Comparison of ENCODE assay signal across 14 cellular contexts in the genomic region with DNA sequence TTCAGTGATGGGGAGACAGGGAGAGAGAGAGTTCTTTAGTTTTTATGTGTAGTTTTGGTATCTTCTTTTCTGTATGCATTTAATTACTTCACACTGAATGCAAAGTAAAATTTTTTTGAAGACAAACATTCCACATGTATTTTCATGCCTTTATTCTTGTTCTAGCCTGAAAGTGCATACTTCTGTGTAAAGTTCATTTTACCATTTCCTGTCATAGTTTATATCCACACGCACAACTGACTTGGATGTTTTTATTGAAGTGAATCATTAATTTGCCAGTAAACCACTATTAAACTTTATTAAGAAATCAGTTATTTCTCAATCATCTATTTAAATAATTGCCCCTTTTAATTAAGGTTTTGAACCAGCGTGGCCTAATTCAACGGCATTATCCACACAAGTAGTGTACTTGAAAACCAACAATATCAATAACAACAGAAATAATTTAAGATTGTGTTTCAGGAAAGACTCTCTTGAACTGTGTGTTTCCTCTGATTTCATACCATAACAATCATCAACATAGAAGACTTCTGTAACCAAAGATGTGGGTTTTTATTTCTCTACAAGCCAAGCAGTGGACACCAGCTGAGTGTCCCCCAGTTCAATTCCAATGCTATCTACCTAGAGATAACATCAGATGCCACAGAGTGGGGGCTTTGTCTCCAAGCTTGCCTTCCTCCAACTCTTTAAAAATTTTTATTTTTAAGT.
DNase-seq lines count a peak whose midpoint lies in the region; TF ChIP-seq lines count a peak whose summit lies in the region.
"Had no signal": no experiment of that assay in that cellular context is flagged by ENCODE, and none has a peak within 500 bp of the region (broad histone marks: within the 10 kb centered on the region; RNA-seq: fewer than 3 reads in every experiment).

No MANE protein-coding gene starts in this region.

- POLR2A ChIA-PET in Caco-2 (lab: Charles Lee), result no interaction called here

- no peaks in the 10 kb centered on the region for H3K4me1 ChIP-seq in thymus (ENCODE audit: control insufficient read depth, insufficient read depth, low read length)
- H3K4me1 ChIP-seq in Caco-2, result no peaks in the 10 kb centered on the region

- H3K4me3 Mint-ChIP-seq in chondrocyte (ENCODE audit: unreplicated experiment), result no peak overlapping the region
- no peak overlapping the region for H3K4me3 Mint-ChIP-seq in Caco-2 (ENCODE audit: unreplicated experiment)

- H3K9me3 Mint-ChIP-seq in chondrocyte (ENCODE audit: low read depth) (peaks cover 23% of the 10 kb centered on the region), Caco-2 (ENCODE audit: unreplicated experiment) (peaks cover 23% of the 10 kb centered on the region)

- CTCF ChIA-PET in Caco-2 (lab: Charles Lee), result no interaction called here

- intact Hi-C loops in Caco-2 (cut with micrococcal nuclease; ENCODE audit: unreplicated experiment), result no loop called here

- BruUV-seq in Caco-2 (replicated peaks; lab: Mats Ljungman, UMichigan), result no TSS peak

- H3K27ac ChIP-seq in thymus (ENCODE audit: low read depth), result peak overlapping the region; percentile 33
- H3K27ac ChIP-seq: BLaER1 treated with 17β-estradiol and CSF1 and Interleukin-3, amounts not matched to agents 10 nM and 100 nM; PC-9 had no signal

- DNase-seq in M059J (ENCODE audit: low read depth) (peak; percentile 60), chondrocyte (ENCODE audit: low spot score) (no peak), iris pigment epithelial cell (ENCODE audit: low read depth) (peak; percentile 51), NCI-H510A (lab: John Stamatoyannopoulos, UW) (no peak), NCI-H146 (lab: John Stamatoyannopoulos, UW) (no peak), Caco-2 (no peak)
- DNase-seq: NCI-H1048, NCI-H1694, NCI-H2107, NCI-H345, PC-9, SHP77 had no signal

- H3K36me3 Mint-ChIP-seq in chondrocyte (ENCODE audit: low read depth) (peaks cover 7% of the 10 kb centered on the region), Caco-2 (ENCODE audit: insufficient read depth, unreplicated experiment) (no peaks in the 10 kb centered on the region)

- H3K9me3 ChIP-seq in thymus (ENCODE audit: control insufficient read depth) (no peaks in the 10 kb centered on the region), Caco-2 (peaks cover 21% of the 10 kb centered on the region)

- no peak overlapping the region for H3K4me3 ChIP-seq in thymus (ENCODE audit: low read length)
- no peak overlapping the region for H3K4me3 ChIP-seq in Caco-2 (ENCODE audit: low read depth, low read length)
- H3K4me3 ChIP-seq: BLaER1 treated with 17β-estradiol and CSF1 and Interleukin-3, amounts not matched to agents 10 nM and 100 nM; PC-9 had no signal

- WGBS in thymus, result 98% methylated on average over 3 of the region's 3 CpGs

- H3K27ac Mint-ChIP-seq in chondrocyte (ENCODE audit: unreplicated experiment) (peak overlapping the region; percentile 88), Caco-2 (ENCODE audit: unreplicated experiment) (no peak overlapping the region)

- no peak for TF ChIP-seq CTCF in chondrocyte (IDR thresholded peaks at IDR 0.05)
- TF ChIP-seq CTCF in Caco-2 (IDR thresholded peaks at IDR 0.05; ENCODE audit: insufficient read depth in 1 of 2, low read depth in 1 of 2, low read length in 1 of 2, severe bottlenecking in 1 of 2, unreplicated experiment in 1 of 2), result no peak

- H3K27me3 ChIP-seq in thymus (ENCODE audit: control insufficient read depth, insufficient read depth) (no peaks in the 10 kb centered on the region), Caco-2 (replicated peaks; ENCODE audit: control insufficient read depth, insufficient read depth, low read length) (no peaks in the 10 kb centered on the region)
- H3K27me3 ChIP-seq: BLaER1 treated with 17β-estradiol and CSF1 and Interleukin-3, amounts not matched to agents 10 nM and 100 nM had no signal

- H3K36me3 ChIP-seq in thymus (ENCODE audit: control insufficient read depth, insufficient read depth) (no peaks in the 10 kb centered on the region), Caco-2 (ENCODE audit: control insufficient read depth, insufficient read depth, low read length) (no peaks in the 10 kb centered on the region)
- H3K36me3 ChIP-seq: BLaER1 treated with 17β-estradiol and CSF1 and Interleukin-3, amounts not matched to agents 10 nM and 100 nM had no signal

- H3K4me1 Mint-ChIP-seq in chondrocyte (ENCODE audit: low read depth) (peaks cover 38% of the 10 kb centered on the region), Caco-2 (ENCODE audit: low read depth, unreplicated experiment) (no peaks in the 10 kb centered on the region)

- no peaks in the 10 kb centered on the region for H3K27me3 Mint-ChIP-seq in chondrocyte (ENCODE audit: low read depth)
- no peaks in the 10 kb centered on the region for H3K27me3 Mint-ChIP-seq in Caco-2 (ENCODE audit: insufficient read depth, unreplicated experiment)

Comparison
In these comparisons a context has a peak if more than half of its experiments do, and no peak if none do; other contexts are left out.
1. DNase-seq: peak in M059J (single experiment) and iris pigment epithelial cell (single experiment); none in chondrocyte (single experiment), NCI-H510A (single experiment), NCI-H146 (single experiment) and Caco-2 (0 of 2).